ENCODE assay signal across 17 cellular contexts in genomic region chr11:94577841-94578240, GRCh38. TPM values are rescaled to one million over a fixed set of nuclear protein-coding genes. Genes with fewer than 3 reads are reported as not detected.
"Had no signal": no experiment of that assay in that cellular context is flagged by ENCODE, and none has a peak within 500 bp of the region (broad histone marks: within the 10 kb centered on the region; RNA-seq: fewer than 3 reads in every experiment).

No MANE protein-coding gene starts in this region.

- H3K27ac ChIP-seq: RWPE1 had no signal

- FAIRE-seq: RCC 7860 had no signal

- DNase-seq: KBM-7, MV-4-11, NCI-H1048, NCI-H1105, NCI-H1417, NCI-H1436 treated with DMSO at 0.1 percent for 48 hours, NCI-H1694, NCI-H187 treated with DMSO at 0.1 percent for 48 hours, NCI-H2029 treated with DMSO at 0.1 percent for 48 hours, NCI-H2227 treated with DMSO at 0.1 percent for 48 hours, NCI-H524, NCI-H526 treated with DMSO at 0.1 percent for 48 hours, NCI-H748 treated with DMSO at 0.1 percent for 48 hours, SHP77 had no signal

RNA-seq across cellular contexts. Expression of gene PIWIL4, which starts 10.7 kb away (rescaled TPM):
- total RNA-seq: MCF 10A had no signal
